Comparison of ENCODE assay signal across 33 cellular contexts in genomic region chr12:111259231-111259630, GRCh38.
"Had no signal": no experiment of that assay in that cellular context is flagged by ENCODE, and none has a peak within 500 bp of the region (broad histone marks: within the 10 kb centered on the region; RNA-seq: fewer than 3 reads in every experiment).

No MANE protein-coding gene starts in this region.

- H3K4me3 ChIP-seq: adrenal gland, ascending aorta, body of pancreas, breast epithelium, cardiac muscle cell had no signal

- H3K27ac ChIP-seq: adrenal gland, ascending aorta, body of pancreas, brain microvascular endothelial cell, breast epithelium, cardiac muscle cell had no signal

- H3K9me3 ChIP-seq: adrenal gland, ascending aorta, body of pancreas, breast epithelium had no signal

- FAIRE-seq: astrocyte, bronchial epithelial cell had no signal

- H3K27me3 ChIP-seq: ascending aorta, body of pancreas, brain microvascular endothelial cell, cardiac muscle cell had no signal

- H3K36me3 ChIP-seq: adrenal gland, ascending aorta, brain microvascular endothelial cell, breast epithelium, cardiac muscle cell had no signal

- H3K4me1 ChIP-seq: adrenal gland, ascending aorta, body of pancreas, breast epithelium had no signal

- DNase-seq: activated effector memory CD4-positive, alpha-beta T cell treated with anti-CD3 and anti-CD28 coated beads, Interleukin-2, amount 50 U/mL, for 16 hours; activated effector memory CD4-positive, alpha-beta T cell treated with Interleukin-2 at 50 U/mL for 16 hours; activated gamma-delta T cell; activated gamma-delta T cell treated with Interleukin-2 at 50 U/mL for 16 hours; activated naive CD4-positive, alpha-beta T cell; activated naive CD4-positive, alpha-beta T cell treated with anti-CD3 and anti-CD28 coated beads for 36 hours; activated naive CD4-positive, alpha-beta T cell treated with anti-CD3 and anti-CD28 coated beads, Interleukin-2, amount 10 ng/mL, durations not matched to agents 7 days and 5 days; activated naive CD4-positive, alpha-beta T cell treated with anti-CD3 and anti-CD28 coated beads, Interleukin-2, amount 50 U/mL, for 16 hours; activated naive CD4-positive, alpha-beta T cell treated with Interleukin-2 at 50 U/mL for 16 hours; activated naive CD8-positive, alpha-beta T cell treated with anti-CD3 and anti-CD28 coated beads for 36 hours; activated naive CD8-positive, alpha-beta T cell treated with anti-CD3 and anti-CD28 coated beads, Interleukin-2, amount 10 ng/mL, durations not matched to agents 7 days and 5 days; activated naive CD8-positive, alpha-beta T cell treated with anti-CD3 and anti-CD28 coated beads, Interleukin-2, amount 50 U/mL, for 24 hours; activated T-cell treated with anti-CD3 and anti-CD28 coated beads, Interleukin-2, amount 50 U/mL, for 24 hours; activated T-cell treated with anti-CD3 and anti-CD28 coated beads, Interleukin-2, amount 50 U/mL, for 4 hours; activated T-cell treated with anti-CD3 and anti-CD28 coated beads, Interleukin-2, amount 50 U/mL, for 48 hours; activated T-cell treated with anti-CD3 and anti-CD28 coated beads, Interleukin-2, amount 50 U/mL, for 72 hours; adrenal gland; amniotic stem cell; amygdala; anterior cingulate cortex; aorta; body of pancreas; brain microvascular endothelial cell; caudate nucleus; central memory CD4-positive, alpha-beta T cell; cerebellar nuclear complex had no signal

- ATAC-seq: activated naive CD4-positive, alpha-beta T cell treated with anti-CD3 and anti-CD28 coated beads, Interleukin-2, amount 50 U/mL, for 72 hours; activated naive CD8-positive, alpha-beta T cell treated with anti-CD3 and anti-CD28 coated beads, Interleukin-2, amount 50 U/mL, for 24 hours; activated T-cell treated with anti-CD3 and anti-CD28 coated beads, Interleukin-2, amount 50 U/mL, for 4 hours; activated T-cell treated with anti-CD3 and anti-CD28 coated beads, Interleukin-2, amount 50 U/mL, for 72 hours; activated T-helper 17 cell treated with anti-CD3 and anti-CD28 coated beads, Interleukin-2, amount 50 U/mL, for 72 hours; body of pancreas had no signal
